In the genomic region with DNA sequence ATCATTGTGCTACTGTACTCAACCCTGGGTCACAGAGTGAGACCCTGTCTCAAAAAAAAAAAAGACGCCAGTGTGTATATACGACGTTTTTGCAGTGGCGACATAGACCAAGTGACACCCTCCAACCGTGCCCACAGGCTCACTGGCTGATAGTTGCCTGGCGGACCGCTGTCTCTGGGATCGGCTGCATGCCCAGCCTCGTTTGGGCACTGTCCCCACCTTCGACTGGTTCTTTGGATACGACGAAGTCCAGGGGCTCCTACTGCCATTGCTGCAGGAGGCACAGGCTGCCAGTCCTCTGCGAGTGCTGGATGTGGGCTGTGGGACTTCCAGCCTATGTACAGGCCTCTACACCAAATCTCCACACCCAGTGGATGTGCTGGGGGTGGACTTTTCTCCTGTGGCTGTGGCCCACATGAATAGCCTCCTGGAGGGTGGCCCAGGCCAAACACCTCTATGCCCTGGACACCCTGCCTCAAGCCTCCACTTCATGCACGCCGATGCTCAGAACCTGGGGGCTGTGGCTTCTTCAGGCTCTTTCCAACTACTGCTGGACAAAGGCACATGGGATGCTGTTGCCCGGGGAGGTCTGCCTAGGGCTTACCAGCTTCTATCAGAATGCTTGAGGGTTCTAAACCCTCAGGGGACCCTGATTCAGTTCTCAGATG, we compare ENCODE assay signal across 8 cellular contexts. TPM values are rescaled to one million over a fixed set of nuclear protein-coding genes. Genes with fewer than 3 reads are reported as not detected.
A peak's percentile ranks its signal among the peaks of the same experiment; 100 is the strongest.
DNase-seq lines count a peak whose midpoint lies in the region; ATAC-seq and TF ChIP-seq lines count a peak whose summit lies in the region.

No MANE protein-coding gene starts in this region.

- H3K9me3 ChIP-seq in HAP-1: no peaks in the 10 kb centered on the region
- no peaks in the 10 kb centered on the region for H3K9me3 ChIP-seq in right cardiac atrium (ENCODE audit: control insufficient read depth, low read length)

- peaks cover 37% of the 10 kb centered on the region for H3K4me1 Mint-ChIP-seq in activated CD8-positive, alpha-beta T cell treated with anti-CD3 and anti-CD28 coated beads for 36 hours (ENCODE audit: low read depth)
- H3K4me1 Mint-ChIP-seq in stimulated activated effector memory CD8-positive, alpha-beta T cell treated with anti-CD3 and anti-CD28 coated beads, Interleukin-12 subunit alpha, Interleukin-12 subunit beta, amount 100 ng/mL, for 72 hours: peaks cover 47% of the 10 kb centered on the region

- H3K27me3 ChIP-seq in HAP-1 (ENCODE audit: low read depth) (no peaks in the 10 kb centered on the region), right cardiac atrium (ENCODE audit: control insufficient read depth, insufficient read depth) (no peaks in the 10 kb centered on the region)

- H3K27me3 Mint-ChIP-seq in activated CD8-positive, alpha-beta T cell treated with anti-CD3 and anti-CD28 coated beads for 36 hours: no peaks in the 10 kb centered on the region

- no peak for TF ChIP-seq CTCF in activated CD8-positive, alpha-beta T cell treated with anti-CD3 and anti-CD28 coated beads for 36 hours (IDR thresholded peaks at IDR 0.05)

- H3K4me3 Mint-ChIP-seq in activated CD8-positive, alpha-beta T cell treated with anti-CD3 and anti-CD28 coated beads for 36 hours: peak overlapping the region; percentile 98
- H3K4me3 Mint-ChIP-seq in stimulated activated effector memory CD8-positive, alpha-beta T cell treated with anti-CD3 and anti-CD28 coated beads, Interleukin-12 subunit alpha, Interleukin-12 subunit beta, amount 100 ng/mL, for 72 hours: peak overlapping the region; percentile 95

- H3K36me3 ChIP-seq in HAP-1 (replicated peaks): peaks cover 45% of the 10 kb centered on the region

- DNase-seq in HAP-1 (ENCODE audit: low spot score in 2 of 2) (peak in 1 of 2 experiments; percentile 47), right cardiac atrium (peak in 1 of 3 donors; percentile 54), COLO668 (lab: John Stamatoyannopoulos, UW; ENCODE audit: unreplicated experiment) (no peak), iPS-NIHi7 (ENCODE audit: extremely low spot score) (no peak), H4 (ENCODE audit: low spot score) (no peak), EL (no peak)
- no peak for DNase-seq in activated CD8-positive, alpha-beta T cell treated with anti-CD3 and anti-CD28 coated beads for 36 hours
- DNase-seq in stimulated activated effector memory CD8-positive, alpha-beta T cell treated with anti-CD3 and anti-CD28 coated beads, Interleukin-12 subunit alpha, Interleukin-12 subunit beta, amount 100 ng/mL, for 72 hours (ENCODE audit: low spot score in 2 of 2): no peak

- POLR2A ChIA-PET in activated CD8-positive, alpha-beta T cell treated with anti-CD3 and anti-CD28 coated beads for 36 hours (lab: Charles Lee): interaction anchor here (0.7 to 21.7 kb wide), 25 partner anchors 9 to 187 kb away, joined by 3 to 263 read pairs (median 11); partner anchors contain the start of genes B3GAT3, EEF1G, EML3 and GANAB

- H3K27ac ChIP-seq in right cardiac atrium (ENCODE audit: low read length): peak overlapping the region; percentile 63

- WGBS in right cardiac atrium: 46% methylated on average over 16 of the region's 16 CpGs

- intact Hi-C loops in activated CD8-positive, alpha-beta T cell treated with anti-CD3 and anti-CD28 coated beads for 36 hours (cut with micrococcal nuclease): loop anchor here (5.0 kb wide), 1 partner anchor 74 kb away; the partner anchor contains the start of gene TUT1
- intact Hi-C loops in right cardiac atrium (cut with DNase I): no loop called here

- peaks cover 23% of the 10 kb centered on the region for H3K4me1 ChIP-seq in HAP-1
- H3K4me1 ChIP-seq in right cardiac atrium (ENCODE audit: control insufficient read depth, insufficient read depth, low read length): peaks cover 9% of the 10 kb centered on the region

- no peaks in the 10 kb centered on the region for H3K9me3 Mint-ChIP-seq in activated CD8-positive, alpha-beta T cell treated with anti-CD3 and anti-CD28 coated beads for 36 hours
- H3K9me3 Mint-ChIP-seq in stimulated activated effector memory CD8-positive, alpha-beta T cell treated with anti-CD3 and anti-CD28 coated beads, Interleukin-12 subunit alpha, Interleukin-12 subunit beta, amount 100 ng/mL, for 72 hours: no peaks in the 10 kb centered on the region

- CTCF ChIA-PET in activated CD8-positive, alpha-beta T cell treated with anti-CD3 and anti-CD28 coated beads for 36 hours (lab: Charles Lee): interaction anchor here (1.9 to 3.0 kb wide), 3 partner anchors 28 to 74 kb away, joined by 7 to 20 read pairs (median 11); partner anchors contain the start of gene TUT1

- in situ Hi-C loops in HAP-1 (cut with MboI; ENCODE audit: low sequenced_read_pairs): no loop called here

- no peak for ATAC-seq in activated CD8-positive, alpha-beta T cell treated with anti-CD3 and anti-CD28 coated beads for 36 hours
- ATAC-seq in right cardiac atrium: no peak
- no peak for ATAC-seq in stimulated activated effector memory CD8-positive, alpha-beta T cell treated with anti-CD3 and anti-CD28 coated beads, Interleukin-12 subunit alpha, Interleukin-12 subunit beta, amount 100 ng/mL, for 72 hours

- peak overlapping the region; percentile 93 for H3K4me3 ChIP-seq in HAP-1
- peak overlapping the region; percentile 89 for H3K4me3 ChIP-seq in right cardiac atrium (ENCODE audit: low read length)

- peaks cover 71% of the 10 kb centered on the region for H3K36me3 Mint-ChIP-seq in activated CD8-positive, alpha-beta T cell treated with anti-CD3 and anti-CD28 coated beads for 36 hours (ENCODE audit: low read depth)
- H3K36me3 Mint-ChIP-seq in stimulated activated effector memory CD8-positive, alpha-beta T cell treated with anti-CD3 and anti-CD28 coated beads, Interleukin-12 subunit alpha, Interleukin-12 subunit beta, amount 100 ng/mL, for 72 hours: peaks cover 99% of the 10 kb centered on the region

- peak overlapping the region; percentile 92 for H3K27ac Mint-ChIP-seq in activated CD8-positive, alpha-beta T cell treated with anti-CD3 and anti-CD28 coated beads for 36 hours
- peak overlapping the region; percentile 97 for H3K27ac Mint-ChIP-seq in stimulated activated effector memory CD8-positive, alpha-beta T cell treated with anti-CD3 and anti-CD28 coated beads, Interleukin-12 subunit alpha, Interleukin-12 subunit beta, amount 100 ng/mL, for 72 hours

RNA-seq across cellular contexts. Expression of gene CSKMT, which starts 1.3 kb away (rescaled TPM):
- 10 to 100 TPM; 37.1 to 43.6 TPM for total RNA-seq in activated CD8-positive, alpha-beta T cell treated with anti-CD3 and anti-CD28 coated beads for 36 hours
- 1 to 10 TPM; 6.6 to 9.5 (median 7.3) TPM for total RNA-seq in right cardiac atrium
- 5.2 TPM for polyA plus RNA-seq in right cardiac atrium
- 7.0 and 8.4 TPM in 2 replicates for total RNA-seq in H4 (2014; rRNA removed; shearing (Covaris generic))

RNA-seq across cellular contexts. Expression of gene C11orf98, which starts 1.4 kb away (rescaled TPM):
- 100 to 1,000 TPM; 108 TPM for total RNA-seq in activated CD8-positive, alpha-beta T cell treated with anti-CD3 and anti-CD28 coated beads for 36 hours
- total RNA-seq in right cardiac atrium: 10 to 100 TPM; 30.6 to 41.1 (median 35.2) TPM
- polyA plus RNA-seq in right cardiac atrium: 79.7 TPM
- 100 and 130 TPM in 2 replicates for total RNA-seq in H4 (2014; rRNA removed; shearing (Covaris generic))

RNA-seq across cellular contexts. Expression of gene UQCC3, which starts 5.1 kb away (rescaled TPM):
- 1 to 10 TPM; 4.7 TPM for total RNA-seq in activated CD8-positive, alpha-beta T cell treated with anti-CD3 and anti-CD28 coated beads for 36 hours
- 1 to 10 TPM; 5.2 to 8.6 (median 6.5) TPM for total RNA-seq in right cardiac atrium
- polyA plus RNA-seq in right cardiac atrium: 12.9 TPM
- total RNA-seq in H4 (2014; rRNA removed; shearing (Covaris generic)): 9.1 and 12.2 TPM in 2 replicates

RNA-seq across cellular contexts. Expression of gene LBHD1, which starts 5.7 kb away (rescaled TPM):
- total RNA-seq in activated CD8-positive, alpha-beta T cell treated with anti-CD3 and anti-CD28 coated beads for 36 hours: 10 to 100 TPM; 12.0 to 12.9 TPM
- 1 to 10 TPM; 3.2 to 5.8 (median 3.6) TPM for total RNA-seq in right cardiac atrium
- 7.3 TPM for polyA plus RNA-seq in right cardiac atrium
- 3.7 and 5.1 TPM in 2 replicates for total RNA-seq in H4 (2014; rRNA removed; shearing (Covaris generic))

RNA-seq across cellular contexts. Expression of gene UBXN1, which starts 12.5 kb away (rescaled TPM):
- total RNA-seq in activated CD8-positive, alpha-beta T cell treated with anti-CD3 and anti-CD28 coated beads for 36 hours: 100 to 1,000 TPM; 104 to 120 TPM
- total RNA-seq in right cardiac atrium: 10 to 100 TPM; 76.6 to 95.7 (median 83.6) TPM
- 101 TPM for polyA plus RNA-seq in right cardiac atrium
- 93.7 and 110 TPM in 2 replicates for total RNA-seq in H4 (2014; rRNA removed; shearing (Covaris generic))
